In the genomic region with DNA sequence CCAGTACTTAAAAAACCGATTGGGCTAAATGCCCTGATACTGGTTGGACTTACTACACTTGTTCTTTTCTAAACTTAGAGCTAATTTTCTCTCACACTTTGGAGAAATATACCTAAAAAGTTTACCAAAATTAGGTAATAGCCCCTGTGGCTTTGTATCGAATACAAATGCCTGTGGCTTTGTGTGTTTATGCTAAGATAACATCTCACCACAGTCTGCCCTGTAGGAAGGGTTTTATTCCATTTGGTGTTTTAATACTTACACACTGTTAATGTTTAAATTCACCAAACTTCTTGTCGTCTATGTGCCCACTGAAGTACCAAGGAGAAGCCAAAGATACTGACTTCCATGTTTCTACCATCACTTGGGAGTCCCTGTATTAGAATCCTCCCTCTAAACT, we compare ENCODE assay signal across 1 cellular context.
TF ChIP-seq lines count a peak whose summit lies in the region.

No MANE protein-coding gene starts in this region.

TF ChIP-seq in HCT116, 20 proteins besides CTCF, POLR2A, EP300 and RAD21 (continued from another document):
- TF ChIP-seq TCF7L2 (IDR thresholded peaks at IDR 0.05; ENCODE audit: borderline replicate concordance, extremely low read depth, insufficient read depth, insufficient read length) (no peak), ZNF274 (IDR thresholded peaks at IDR 0.05; ENCODE audit: low read depth, low read length) (no peak), POLR2AphosphoS5 (IDR thresholded peaks at IDR 0.05; ENCODE audit: low read depth, low read length) (no peak), JUND (IDR thresholded peaks at IDR 0.05) (no peak), CBX3 (IDR thresholded peaks at IDR 0.05; ENCODE audit: low read depth) (no peak)
- TF ChIP-seq, protein P1, sequence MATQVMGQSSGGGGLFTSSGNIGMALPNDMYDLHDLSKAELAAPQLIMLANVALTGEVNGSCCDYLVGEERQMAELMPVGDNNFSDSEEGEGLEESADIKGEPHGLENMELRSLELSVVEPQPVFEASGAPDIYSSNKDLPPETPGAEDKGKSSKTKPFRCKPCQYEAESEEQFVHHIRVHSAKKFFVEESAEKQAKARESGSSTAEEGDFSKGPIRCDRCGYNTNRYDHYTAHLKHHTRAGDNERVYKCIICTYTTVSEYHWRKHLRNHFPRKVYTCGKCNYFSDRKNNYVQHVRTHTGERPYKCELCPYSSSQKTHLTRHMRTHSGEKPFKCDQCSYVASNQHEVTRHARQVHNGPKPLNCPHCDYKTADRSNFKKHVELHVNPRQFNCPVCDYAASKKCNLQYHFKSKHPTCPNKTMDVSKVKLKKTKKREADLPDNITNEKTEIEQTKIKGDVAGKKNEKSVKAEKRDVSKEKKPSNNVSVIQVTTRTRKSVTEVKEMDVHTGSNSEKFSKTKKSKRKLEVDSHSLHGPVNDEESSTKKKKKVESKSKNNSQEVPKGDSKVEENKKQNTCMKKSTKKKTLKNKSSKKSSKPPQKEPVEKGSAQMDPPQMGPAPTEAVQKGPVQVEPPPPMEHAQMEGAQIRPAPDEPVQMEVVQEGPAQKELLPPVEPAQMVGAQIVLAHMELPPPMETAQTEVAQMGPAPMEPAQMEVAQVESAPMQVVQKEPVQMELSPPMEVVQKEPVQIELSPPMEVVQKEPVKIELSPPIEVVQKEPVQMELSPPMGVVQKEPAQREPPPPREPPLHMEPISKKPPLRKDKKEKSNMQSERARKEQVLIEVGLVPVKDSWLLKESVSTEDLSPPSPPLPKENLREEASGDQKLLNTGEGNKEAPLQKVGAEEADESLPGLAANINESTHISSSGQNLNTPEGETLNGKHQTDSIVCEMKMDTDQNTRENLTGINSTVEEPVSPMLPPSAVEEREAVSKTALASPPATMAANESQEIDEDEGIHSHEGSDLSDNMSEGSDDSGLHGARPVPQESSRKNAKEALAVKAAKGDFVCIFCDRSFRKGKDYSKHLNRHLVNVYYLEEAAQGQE (IDR thresholded peaks at IDR 0.05; ENCODE audit: low read depth) = no peak
